25 cellular contexts compared by ENCODE assay signal in genomic region chr11:66564538-66564937, GRCh38. TPM values are rescaled to one million over a fixed set of nuclear protein-coding genes. Genes with fewer than 3 reads are reported as not detected.
DNase-seq lines count a peak whose midpoint lies in the region; ATAC-seq, FAIRE-seq and TF ChIP-seq lines count a peak whose summit lies in the region.
"Had no signal": no experiment of that assay in that cellular context is flagged by ENCODE, and none has a peak within 500 bp of the region (broad histone marks: within the 10 kb centered on the region; RNA-seq: fewer than 3 reads in every experiment).

No MANE protein-coding gene starts in this region.

- no peak overlapping the region for H3K27ac ChIP-seq in CD4-positive, alpha-beta T cell (ENCODE audit: low read depth, low read length)
- H3K27ac ChIP-seq in H9 (ENCODE audit: insufficient read length, low read depth, low read length), result no peak overlapping the region
- H3K27ac ChIP-seq in H1 (ENCODE audit: low read depth, low read length), result no peak overlapping the region
- H3K27ac ChIP-seq in osteoblast (ENCODE audit: low read depth, low read length), result no peak overlapping the region
- H3K27ac ChIP-seq in kidney (ENCODE audit: low read depth in 2 of 2, low read length in 2 of 2), result no peak overlapping the region
- H3K27ac ChIP-seq: A549; BLaER1 treated with 17β-estradiol and CSF1 and Interleukin-3, amounts not matched to agents 10 nM and 100 nM; GM23248 had no signal

- H2BK120ac ChIP-seq in H9 (ENCODE audit: low read depth, low read length, poor library complexity, severe bottlenecking), result no peak overlapping the region
- H2BK120ac ChIP-seq in H1 (replicated peaks; ENCODE audit: low read depth, low read length), result no peak overlapping the region

- CTCF ChIA-PET in CD4-positive, alpha-beta T cell (lab: Charles Lee), result no interaction called here
- CTCF ChIA-PET in H1 (lab: Charles Lee; ENCODE audit: partially characterized antibody), result interaction anchor here (0.9 kb wide), 1 partner anchor 275 kb away, joined by 3 read pairs; no protein-coding TSS in a partner anchor

- H3K23me2 ChIP-seq in H9 (ENCODE audit: insufficient read length, low read depth, low read length, poor library complexity, severe bottlenecking) (no peaks in the 10 kb centered on the region), H1 (ENCODE audit: low read depth, low read length) (no peaks in the 10 kb centered on the region)

- no peak overlapping the region for H4K91ac ChIP-seq in H9 (ENCODE audit: insufficient read length, low read depth, low read length)
- H4K91ac ChIP-seq in H1 (replicated peaks; ENCODE audit: insufficient read length, low read length), result no peak overlapping the region

- H3K4me1 ChIP-seq in H9 (ENCODE audit: insufficient read depth, low read length) (no peaks in the 10 kb centered on the region; the same call in 1 of the 2 replicates), H1 (replicated peaks in 1 of 4; ENCODE audit: control insufficient read depth in 3 of 4, insufficient read depth in 4 of 4, low read length in 3 of 4) (peaks cover 0 to 5% (median 3%) of the 10 kb centered on the region in 4 experiments; a peak in 3 of 7 replicates), osteoblast (ENCODE audit: insufficient read depth, low read length) (peaks cover 5% of the 10 kb centered on the region), kidney (ENCODE audit: control insufficient read depth in 1 of 2, insufficient read depth in 1 of 2, low read depth in 1 of 2, low read length in 2 of 2) (peaks cover 0 to 10% of the 10 kb centered on the region in 2 donors)
- H3K4me1 ChIP-seq: BE2C had no signal

- H3K14ac ChIP-seq in H9 (ENCODE audit: insufficient read depth, low read length) (no peak overlapping the region), H1 (ENCODE audit: insufficient read length) (no peak overlapping the region)

- H3K56ac ChIP-seq in H9 (ENCODE audit: insufficient read length, low read depth, low read length), result no peak overlapping the region
- no peak overlapping the region for H3K56ac ChIP-seq in H1 (replicated peaks; ENCODE audit: insufficient read length, low read depth, low read length)

- H2BK20ac ChIP-seq in H9 (ENCODE audit: low read depth, low read length, poor library complexity, severe bottlenecking) (no peak overlapping the region), H1 (ENCODE audit: low read length) (no peak overlapping the region)

- no peak for TF ChIP-seq POLR2A in H1 (IDR thresholded peaks at IDR 0.05; ENCODE audit: control extremely low read depth in 1 of 2, low read depth in 2 of 2, low read length in 2 of 2)

- TF ChIP-seq EP300 in H1 (IDR thresholded peaks at IDR 0.05; ENCODE audit: borderline replicate concordance in 1 of 2, low read depth in 2 of 2, low read length in 2 of 2), result no peak

- H3T11ph ChIP-seq in H9 (ENCODE audit: low read length), result no peak overlapping the region

- H3K36me3 ChIP-seq in H1 (ENCODE audit: control insufficient read depth in 2 of 4, insufficient read depth in 4 of 4, low read length in 3 of 4) (peaks cover 10 to 35% (median 31%) of the 10 kb centered on the region in 4 experiments), osteoblast (ENCODE audit: insufficient read depth, low read length) (no peaks in the 10 kb centered on the region), kidney (ENCODE audit: control insufficient read depth in 1 of 2, insufficient read depth in 2 of 2, low read length in 2 of 2) (peaks cover 0 to 2% of the 10 kb centered on the region in 2 donors)
- H3K36me3 ChIP-seq: BE2C; BLaER1 treated with 17β-estradiol and CSF1 and Interleukin-3, amounts not matched to agents 10 nM and 100 nM had no signal

- intact Hi-C loops in CD4-positive, alpha-beta T cell (cut with DNase I, micrococcal nuclease), result no loop called here
- intact Hi-C loops in kidney (cut with DNase I), result no loop called here

- H3K79me1 ChIP-seq in H9 (ENCODE audit: insufficient read depth, low read depth, low read length, poor library complexity, severe bottlenecking), result no peaks in the 10 kb centered on the region
- no peaks in the 10 kb centered on the region for H3K79me1 ChIP-seq in H1 (ENCODE audit: low read depth, low read length)

- WGBS in H9 (ENCODE audit: extremely low coverage, insufficient read length, low lambda C conversion rate), result no CpG with 5 or more reads among the region's 14 CpGs
- WGBS in H1 (ENCODE audit: extremely low coverage in 1 of 2, insufficient coverage in 1 of 2, insufficient read length in 1 of 2, insufficient replicate concordance in 2 of 2, low coverage in 1 of 2, low lambda C conversion rate in 2 of 2, missing lambda C conversion rate in 1 of 2), 2 experiments, result 90% methylated on average over 14 of the region's 14 CpGs; no CpG with 5 or more reads in 1 of the 2 experiments

- no peaks in the 10 kb centered on the region for H3K9me3 Mint-ChIP-seq in CD4-positive, alpha-beta T cell
- H3K9me3 Mint-ChIP-seq in H9, result no peaks in the 10 kb centered on the region
- H3K9me3 Mint-ChIP-seq: CD4-positive, alpha-beta memory T cell had no signal

- FAIRE-seq in H1 (lab: Jason Lieb, UNC), result no peak
- FAIRE-seq in kidney (lab: Jason Lieb, UNC), result no peak
- FAIRE-seq: A549, G401.6, GM12892 had no signal

- no peaks in the 10 kb centered on the region for H3K4me1 Mint-ChIP-seq in CD4-positive, alpha-beta T cell (ENCODE audit: low read depth)
- peaks cover 10 to 13% of the 10 kb centered on the region in 2 experiments for H3K4me1 Mint-ChIP-seq in H9

- peak overlapping the region; percentile 68 for H3K4me3 Mint-ChIP-seq in CD4-positive, alpha-beta T cell
- no peak overlapping the region for H3K4me3 Mint-ChIP-seq in H9
- H3K4me3 Mint-ChIP-seq: CD14-positive monocyte; CD4-positive, alpha-beta memory T cell had no signal

- H3K23ac ChIP-seq in H9 (ENCODE audit: insufficient read length, low read depth, low read length) (no peak overlapping the region), H1 (ENCODE audit: insufficient read length) (no peak overlapping the region)

- DNase-seq in CD4-positive, alpha-beta T cell, result no peak
- no peak for DNase-seq in H9
- no peak for DNase-seq in H1 (ENCODE audit: low read depth in 1 of 2, low spot score in 2 of 2)
- peak; percentile 51 for DNase-seq in osteoblast (ENCODE audit: insufficient read length, low spot score, missing footprints)
- no peak for DNase-seq in kidney
- no peak for DNase-seq in G401 (ENCODE audit: low spot score)
- no peak for DNase-seq in stimulated activated CD8-positive, alpha-beta memory T cell treated with anti-CD3 and anti-CD28 coated beads, Interleukin-4, amount 100 ng/mL, for 48 hours
- DNase-seq: 8988T; ACHN; AML-193; BE2C; Calu3; CD4-positive, alpha-beta memory T cell; COR-L47; DMS53; DMS79 treated with DMSO at 0.1 percent for 48 hours; GM23248; HCEC 1CT had no signal

- no peak overlapping the region for H3K4me2 ChIP-seq in H9 (ENCODE audit: insufficient read depth, insufficient read length, low read length)
- H3K4me2 ChIP-seq in H1 (ENCODE audit: insufficient read depth in 1 of 2, low read depth in 2 of 2, low read length in 2 of 2), result no peak overlapping the region
- H3K4me2 ChIP-seq in osteoblast (ENCODE audit: insufficient read depth, low read length), result no peak overlapping the region
- H3K4me2 ChIP-seq: A549; BLaER1 treated with 17β-estradiol and CSF1 and Interleukin-3, amounts not matched to agents 10 nM and 100 nM had no signal

- H3K27me3 ChIP-seq in CD4-positive, alpha-beta T cell (ENCODE audit: control insufficient read depth, insufficient read depth, low read length), result no peaks in the 10 kb centered on the region
- no peaks in the 10 kb centered on the region for H3K27me3 ChIP-seq in H9 (ENCODE audit: insufficient read depth, low read length)
- no peaks in the 10 kb centered on the region for H3K27me3 ChIP-seq in H1 (replicated peaks in 1 of 4; ENCODE audit: control insufficient read depth in 3 of 4, extremely low read depth in 1 of 4, insufficient read depth in 3 of 4, low read length in 3 of 4)
- H3K27me3 ChIP-seq in osteoblast (ENCODE audit: insufficient read depth, low read length), result peaks cover 10% of the 10 kb centered on the region
- H3K27me3 ChIP-seq: BE2C had no signal

- no peak overlapping the region for H2BK5ac ChIP-seq in H9 (ENCODE audit: insufficient read length, low read length)
- H2BK5ac ChIP-seq in H1 (ENCODE audit: low read depth, low read length), result no peak overlapping the region; the same call in none of the 2 replicates

- H3K4me3 ChIP-seq in H1 (ENCODE audit: extremely low read depth in 1 of 4, insufficient read depth in 2 of 4, low read depth in 3 of 4, low read length in 4 of 4) (no peak overlapping the region), osteoblast (ENCODE audit: insufficient read depth, low read length) (no peak overlapping the region), kidney (ENCODE audit: low read length in 2 of 2) (no peak overlapping the region)
- H3K4me3 ChIP-seq: A549; BLaER1 treated with 17β-estradiol and CSF1 and Interleukin-3, amounts not matched to agents 10 nM and 100 nM; GM23248 had no signal

- H2AFZ ChIP-seq in H9 (ENCODE audit: low read length), result no peak overlapping the region
- H2AFZ ChIP-seq in H1 (ENCODE audit: low read length), result no peak overlapping the region
- no peak overlapping the region for H2AFZ ChIP-seq in osteoblast (ENCODE audit: low read length)
- H2AFZ ChIP-seq: GM23248 had no signal

- H3K79me2 ChIP-seq in H9 (ENCODE audit: insufficient read depth, low read length) (no peaks in the 10 kb centered on the region), H1 (ENCODE audit: control insufficient read depth in 1 of 2, insufficient read depth in 2 of 2, low read length in 2 of 2) (no peaks in the 10 kb centered on the region), osteoblast (ENCODE audit: insufficient read depth, low read length) (no peaks in the 10 kb centered on the region)

- H3K4ac ChIP-seq in H9 (ENCODE audit: low read depth, low read length) (no peak overlapping the region), H1 (replicated peaks; ENCODE audit: insufficient read length, low read depth, low read length) (no peak overlapping the region)

- H3K27me3 Mint-ChIP-seq in CD4-positive, alpha-beta T cell, result no peaks in the 10 kb centered on the region
- peaks cover 2% of the 10 kb centered on the region for H3K27me3 Mint-ChIP-seq in H9 (ENCODE audit: low read depth)
- H3K27me3 Mint-ChIP-seq: CD4-positive, alpha-beta memory T cell had no signal

- in situ Hi-C loops in G401 (cut with HindIII; ENCODE audit: low sequenced_read_pairs), result no loop called here

- H2AK5ac ChIP-seq in H9 (ENCODE audit: insufficient read length, low read length) (no peak overlapping the region), H1 (ENCODE audit: low read depth, low read length) (no peak overlapping the region)

- H4K5ac ChIP-seq in H9 (ENCODE audit: insufficient read length, low read depth, low read length), result no peak overlapping the region
- H4K5ac ChIP-seq in H1 (ENCODE audit: insufficient read length, low read depth, low read length), result no peak overlapping the region

- H3K9ac ChIP-seq in H9 (ENCODE audit: extremely low read depth, insufficient read length, low read length), result no peak overlapping the region
- H3K9ac ChIP-seq in H1 (replicated peaks in 1 of 4; ENCODE audit: extremely low read depth in 1 of 4, low read depth in 3 of 4, low read length in 3 of 4), result no peak overlapping the region
- no peak overlapping the region for H3K9ac ChIP-seq in kidney (ENCODE audit: low read length in 2 of 2)
- H3K9ac ChIP-seq: BLaER1 treated with 17β-estradiol and CSF1 and Interleukin-3, amounts not matched to agents 10 nM and 100 nM; GM23248 had no signal

- no peak for ATAC-seq in CD4-positive, alpha-beta T cell (ENCODE audit: poor library complexity)
- ATAC-seq: A549 had no signal

- H3K36me3 Mint-ChIP-seq in CD4-positive, alpha-beta T cell (ENCODE audit: low read depth), result no peaks in the 10 kb centered on the region
- peaks cover 4 to 48% (median 40%) of the 10 kb centered on the region in 3 experiments for H3K36me3 Mint-ChIP-seq in H9 (ENCODE audit: insufficient read depth in 1 of 3, low read depth in 3 of 3)
- H3K36me3 Mint-ChIP-seq: CD14-positive monocyte; CD4-positive, alpha-beta memory T cell had no signal

- H4K8ac ChIP-seq in H9 (replicated peaks; ENCODE audit: insufficient read length, low read depth, low read length) (no peak overlapping the region), H1 (ENCODE audit: extremely low read depth, insufficient read depth, low read length) (no peak overlapping the region; the same call in 1 of the 2 replicates)

- POLR2A ChIA-PET in CD4-positive, alpha-beta T cell (lab: Charles Lee), result no interaction called here
- POLR2A ChIA-PET in H1 (lab: Charles Lee; ENCODE audit: partially characterized antibody), result interaction anchor here (1.1 to 7.4 kb wide), 9 partner anchors 8 to 128 kb away, joined by 3 to 54 read pairs (median 6); partner anchors contain the start of genes ACTN3, RBM14, RBM4 and ZDHHC24

- H3K27ac Mint-ChIP-seq in CD4-positive, alpha-beta T cell, result no peak overlapping the region
- H3K27ac Mint-ChIP-seq in H9, result peak overlapping the region; percentile 52 to 84 (median 79); a peak in 5 of 7 replicates
- H3K27ac Mint-ChIP-seq: CD14-positive monocyte; CD4-positive, alpha-beta memory T cell had no signal

- H3K18ac ChIP-seq in H9 (ENCODE audit: insufficient read length, low read depth, low read length), result no peak overlapping the region
- no peak overlapping the region for H3K18ac ChIP-seq in H1 (ENCODE audit: extremely low read depth, low read length)

- TF ChIP-seq RAD21 in H1 (IDR thresholded peaks at IDR 0.05 in 1 of 2, conservative IDR thresholded peaks at IDR 0.05 in 1 of 2; ENCODE audit: low read depth in 2 of 2, low read length in 2 of 2), result no peak

- H2BK15ac ChIP-seq in H9 (ENCODE audit: low read depth, low read length) (no peak overlapping the region), H1 (ENCODE audit: low read length) (no peak overlapping the region)

- H4K20me1 ChIP-seq in H9 (ENCODE audit: control insufficient read depth, insufficient read depth, insufficient read length) (no peaks in the 10 kb centered on the region), H1 (replicated peaks in 1 of 2; ENCODE audit: control insufficient read depth in 1 of 2, insufficient read depth in 2 of 2, low read length in 2 of 2) (no peaks in the 10 kb centered on the region), osteoblast (ENCODE audit: insufficient read depth, low read length) (no peaks in the 10 kb centered on the region)

- H3K9me3 ChIP-seq in CD4-positive, alpha-beta T cell (ENCODE audit: control insufficient read depth, low read length), result no peaks in the 10 kb centered on the region
- H3K9me3 ChIP-seq in H9 (ENCODE audit: control insufficient read depth, low read depth, low read length), result no peaks in the 10 kb centered on the region
- no peaks in the 10 kb centered on the region for H3K9me3 ChIP-seq in H1 (ENCODE audit: insufficient read depth in 2 of 2, low read depth in 1 of 2, low read length in 1 of 2)
- H3K9me3 ChIP-seq in osteoblast (ENCODE audit: low read depth, low read length), result no peaks in the 10 kb centered on the region
- no peaks in the 10 kb centered on the region for H3K9me3 ChIP-seq in kidney (ENCODE audit: control insufficient read depth in 1 of 2, low read length in 2 of 2)
- H3K9me3 ChIP-seq: A549, BE2C had no signal

- no peak overlapping the region for H2BK12ac ChIP-seq in H9 (ENCODE audit: insufficient read length, low read depth, low read length)
- no peak overlapping the region for H2BK12ac ChIP-seq in H1 (ENCODE audit: low read depth, low read length)

- no peak for TF ChIP-seq CTCF in CD4-positive, alpha-beta T cell (IDR thresholded peaks at IDR 0.05)
- TF ChIP-seq CTCF in H9 (conservative IDR thresholded peaks at IDR 0.05) (no peak), H1 (IDR thresholded peaks at IDR 0.05; ENCODE audit: control extremely low read depth in 1 of 3, insufficient read depth in 1 of 3, low read depth in 1 of 3, low read length in 3 of 3) (no peak), osteoblast (IDR thresholded peaks at IDR 0.05; ENCODE audit: extremely low read depth, low read depth, low read length) (no peak), kidney (IDR thresholded peaks at IDR 0.05; ENCODE audit: borderline replicate concordance, extremely low read depth, insufficient read depth) (no peak)

RNA-seq across cellular contexts. Expression of gene CTSF, which starts 3.9 kb away (rescaled TPM):
- total RNA-seq in CD4-positive, alpha-beta T cell, result 10 to 100 TPM; 16.0 to 16.8 TPM
- total RNA-seq in H9 (2021) (0.48 and 0.98 TPM in 2 replicates), osteoblast (41.3 and 45.6 TPM in 2 replicates), kidney (58.0 TPM)
- 0.36 and 0.58 TPM in 2 replicates for total RNA-seq in H1 (2021; fragmentation: NEBNext Ultra II Directional; extraction: Animal tissue kit (Norgen Biotek cat#: 25700))
- polyA plus RNA-seq in H1 (2011; rRNA removed) (2.3 and 2.6 TPM in 2 replicates), kidney (ENCODE audit: insufficient read depth, low read depth, low replicate concordance) (80.4 TPM)
- polyA plus RNA-seq in H1 (2011; cell fraction: cytosol; rRNA removed), result 2.0 TPM
- 8.5 TPM for polyA plus RNA-seq in H1 (2011; cell fraction: nucleus; rRNA removed)
- 2.6 to 3.8 TPM (median 2.9 TPM) in 4 replicates for polyA plus RNA-seq in H1 (2012, experiment 1 of 2)
- polyA plus RNA-seq in H1 (2012, experiment 2 of 2), result 2.9 TPM
- polyA plus RNA-seq in H1 (2013, experiment 1 of 2), result 1.7 TPM
- polyA plus RNA-seq in H1 (2013, experiment 2 of 2), result 1.7 TPM
- 3.0 and 5.3 TPM in 2 replicates for polyA minus RNA-seq in H1 (2011; rRNA and poly(A)+ RNA removed)
- 2.9 TPM for polyA minus RNA-seq in H1 (2011; cell fraction: cytosol; rRNA and poly(A)+ RNA removed)
- 0.50 TPM for polyA minus RNA-seq in H1 (2011; cell fraction: nucleus; rRNA and poly(A)+ RNA removed)
- total RNA-seq in G401 (2014; rRNA removed; shearing (Covaris generic)), result 518 and 594 TPM in 2 replicates

RNA-seq across cellular contexts. Expression of gene ACTN3, which starts 17.8 kb away (rescaled TPM):
- under 1 TPM; 0.14 to 0.22 TPM for total RNA-seq in CD4-positive, alpha-beta T cell
- 45.7 TPM in 2 replicates for total RNA-seq in H9 (2021)
- 28.2 and 30.8 TPM in 2 replicates for total RNA-seq in H1 (2021; fragmentation: NEBNext Ultra II Directional; extraction: Animal tissue kit (Norgen Biotek cat#: 25700))
- polyA plus RNA-seq in H1 (2011; rRNA removed), result 36.7 and 46.2 TPM in 2 replicates
- 38.5 TPM for polyA plus RNA-seq in H1 (2011; cell fraction: cytosol; rRNA removed)
- polyA plus RNA-seq in H1 (2011; cell fraction: nucleus; rRNA removed), result 243 TPM
- polyA plus RNA-seq in H1 (2012, experiment 1 of 2), result 42.8 to 71.4 TPM (median 62.6 TPM) in 4 replicates
- polyA plus RNA-seq in H1 (2012, experiment 2 of 2), result 28.4 TPM
- 12.6 TPM for polyA plus RNA-seq in H1 (2013, experiment 1 of 2)
- 10.9 TPM for polyA plus RNA-seq in H1 (2013, experiment 2 of 2)
- polyA minus RNA-seq in H1 (2011; rRNA and poly(A)+ RNA removed), result 33.9 and 39.3 TPM in 2 replicates
- 14.0 TPM for polyA minus RNA-seq in H1 (2011; cell fraction: cytosol; rRNA and poly(A)+ RNA removed)
- 32.1 TPM for polyA minus RNA-seq in H1 (2011; cell fraction: nucleus; rRNA and poly(A)+ RNA removed)
- under 0.01 TPM in 1 of 2 replicates, not detected in the other for total RNA-seq in osteoblast
- 0.16 TPM for total RNA-seq in kidney
- polyA plus RNA-seq in kidney (ENCODE audit: insufficient read depth, low read depth, low replicate concordance), result not detected
- total RNA-seq in G401 (2014; rRNA removed; shearing (Covaris generic)), result 32.1 and 42.0 TPM in 2 replicates
- total RNA-seq: Calu3, Daoy, GM23248, H4 had no signal
- polyA plus RNA-seq: A549; CD14-positive monocyte; CD4-positive, alpha-beta memory T cell; GM23248 had no signal

RNA-seq across cellular contexts. Expression of gene ZDHHC24, which starts 18.7 kb away (rescaled TPM):
- 10 to 100 TPM; 17.0 to 18.4 TPM for total RNA-seq in CD4-positive, alpha-beta T cell
- total RNA-seq in H9 (2021) (8.1 and 8.9 TPM in 2 replicates), osteoblast (9.4 and 10.5 TPM in 2 replicates), kidney (18.7 TPM)
- 7.0 and 8.4 TPM in 2 replicates for total RNA-seq in H1 (2021; fragmentation: NEBNext Ultra II Directional; extraction: Animal tissue kit (Norgen Biotek cat#: 25700))
- polyA plus RNA-seq in H1 (2011; rRNA removed) (9.7 and 15.6 TPM in 2 replicates), kidney (ENCODE audit: insufficient read depth, low read depth, low replicate concordance) (13.2 TPM)
- 9.0 TPM for polyA plus RNA-seq in H1 (2011; cell fraction: cytosol; rRNA removed)
- 9.8 TPM for polyA plus RNA-seq in H1 (2011; cell fraction: nucleus; rRNA removed)
- polyA plus RNA-seq in H1 (2012, experiment 1 of 2), result 4.9 to 7.2 TPM (median 5.5 TPM) in 4 replicates
- polyA plus RNA-seq in H1 (2012, experiment 2 of 2), result 4.1 TPM
- polyA plus RNA-seq in H1 (2013, experiment 1 of 2), result 8.8 TPM
- polyA plus RNA-seq in H1 (2013, experiment 2 of 2), result 9.9 TPM
- 3.3 TPM in 2 replicates for polyA minus RNA-seq in H1 (2011; rRNA and poly(A)+ RNA removed)
- polyA minus RNA-seq in H1 (2011; cell fraction: cytosol; rRNA and poly(A)+ RNA removed), result 10.1 TPM
- 4.4 TPM for polyA minus RNA-seq in H1 (2011; cell fraction: nucleus; rRNA and poly(A)+ RNA removed)
- total RNA-seq in G401 (2014; rRNA removed; shearing (Covaris generic)), result 35.3 and 36.0 TPM in 2 replicates

RNA-seq across cellular contexts. Expression of gene CCDC87, which starts 28.3 kb away (rescaled TPM):
- total RNA-seq in CD4-positive, alpha-beta T cell, result under 1 TPM; 0.22 to 0.25 TPM
- total RNA-seq in H9 (2021) (0.88 and 1.1 TPM in 2 replicates), osteoblast (0.88 and 1.1 TPM in 2 replicates), kidney (1.0 TPM)
- total RNA-seq in H1 (2021; fragmentation: NEBNext Ultra II Directional; extraction: Animal tissue kit (Norgen Biotek cat#: 25700)), result 0.99 and 1.1 TPM in 2 replicates
- polyA plus RNA-seq in H1 (2011; rRNA removed) (0.32 and 0.63 TPM in 2 replicates), kidney (ENCODE audit: insufficient read depth, low read depth, low replicate concordance) (0.13 TPM)
- polyA plus RNA-seq in H1 (2011; cell fraction: cytosol; rRNA removed), result 0.25 TPM
- polyA plus RNA-seq in H1 (2011; cell fraction: nucleus; rRNA removed), result 0.68 TPM
- polyA plus RNA-seq in H1 (2012, experiment 1 of 2), result 0.43 to 0.65 TPM (median 0.54 TPM) in 4 replicates
- 0.92 TPM for polyA plus RNA-seq in H1 (2012, experiment 2 of 2)
- 0.36 TPM for polyA plus RNA-seq in H1 (2013, experiment 1 of 2)
- polyA plus RNA-seq in H1 (2013, experiment 2 of 2), result 0.33 TPM
- 0.80 and 1.3 TPM in 2 replicates for polyA minus RNA-seq in H1 (2011; rRNA and poly(A)+ RNA removed)
- 0.51 TPM for polyA minus RNA-seq in H1 (2011; cell fraction: cytosol; rRNA and poly(A)+ RNA removed)
- 2.3 TPM for polyA minus RNA-seq in H1 (2011; cell fraction: nucleus; rRNA and poly(A)+ RNA removed)
- total RNA-seq in G401 (2014; rRNA removed; shearing (Covaris generic)), result 0.07 and 0.37 TPM in 2 replicates
- total RNA-seq: CD4-positive, alpha-beta memory T cell; Daoy had no signal
- polyA plus RNA-seq: CD14-positive monocyte had no signal

RNA-seq across cellular contexts. Expression of gene CCS, which starts 28.4 kb away (rescaled TPM):
- total RNA-seq in CD4-positive, alpha-beta T cell, result 10 to 100 TPM; 25.4 to 26.3 TPM
- total RNA-seq in H9 (2021) (57.5 and 61.1 TPM in 2 replicates), osteoblast (35.8 and 43.3 TPM in 2 replicates), kidney (40.7 TPM)
- 35.2 and 37.1 TPM in 2 replicates for total RNA-seq in H1 (2021; fragmentation: NEBNext Ultra II Directional; extraction: Animal tissue kit (Norgen Biotek cat#: 25700))
- polyA plus RNA-seq in H1 (2011; rRNA removed) (37.7 and 57.7 TPM in 2 replicates), kidney (ENCODE audit: insufficient read depth, low read depth, low replicate concordance) (78.7 TPM)
- 62.4 TPM for polyA plus RNA-seq in H1 (2011; cell fraction: cytosol; rRNA removed)
- polyA plus RNA-seq in H1 (2011; cell fraction: nucleus; rRNA removed), result 104 TPM
- 55.1 to 70.7 TPM (median 62.8 TPM) in 4 replicates for polyA plus RNA-seq in H1 (2012, experiment 1 of 2)
- polyA plus RNA-seq in H1 (2012, experiment 2 of 2), result 30.4 TPM
- polyA plus RNA-seq in H1 (2013, experiment 1 of 2), result 32.0 TPM
- 33.7 TPM for polyA plus RNA-seq in H1 (2013, experiment 2 of 2)
- 21.6 and 22.1 TPM in 2 replicates for polyA minus RNA-seq in H1 (2011; rRNA and poly(A)+ RNA removed)
- 32.1 TPM for polyA minus RNA-seq in H1 (2011; cell fraction: cytosol; rRNA and poly(A)+ RNA removed)
- 30.1 TPM for polyA minus RNA-seq in H1 (2011; cell fraction: nucleus; rRNA and poly(A)+ RNA removed)
- total RNA-seq in G401 (2014; rRNA removed; shearing (Covaris generic)), result 181 and 230 TPM in 2 replicates

Comparison
In these comparisons a context has a peak if more than half of its experiments do, and no peak if none do; other contexts are left out.
1. RNA of gene ACTN3, which starts 17.8 kb away (total RNA-seq): 45.7 TPM in H9, 32.1 to 42.0 TPM in G401 and 28.2 to 30.8 TPM in H1; 0.14 to 0.22 TPM in CD4-positive, alpha-beta T cell, 0.16 TPM in kidney (single experiment) and under 0.01 TPM in osteoblast; every median in the first group is over 10 times any median in the second.